Comparison of ENCODE assay signal across 19 cellular contexts in the genomic region with DNA sequence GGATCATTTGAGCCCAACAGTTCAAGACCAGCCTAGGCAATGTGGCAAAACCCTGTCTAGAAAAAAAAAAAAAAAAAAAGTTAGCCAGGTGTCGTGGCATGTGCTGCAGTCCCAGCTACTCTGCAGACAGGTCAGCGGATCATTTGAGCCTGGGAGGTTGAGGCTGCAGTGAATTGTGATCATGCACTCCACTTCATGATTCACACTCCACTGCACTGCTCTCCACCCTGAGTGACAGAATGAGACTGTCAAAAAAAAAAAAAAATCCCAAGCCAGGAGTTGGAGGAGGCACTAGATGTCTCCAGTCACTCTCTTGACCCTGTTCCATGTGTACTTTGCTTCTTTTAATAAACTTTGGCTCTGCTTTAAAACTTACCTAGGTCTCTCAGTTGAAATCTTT. TPM values are rescaled to one million over a fixed set of nuclear protein-coding genes. Genes with fewer than 3 reads are reported as not detected.
A peak's percentile ranks its signal among the peaks of the same experiment; 100 is the strongest.
DNase-seq lines count a peak whose midpoint lies in the region; ATAC-seq and TF ChIP-seq lines count a peak whose summit lies in the region.
"Had no signal": no experiment of that assay in that cellular context is flagged by ENCODE, and none has a peak within 500 bp of the region (broad histone marks: within the 10 kb centered on the region; RNA-seq: fewer than 3 reads in every experiment).

No MANE protein-coding gene starts in this region.

- H3K27me3 ChIP-seq in lung (ENCODE audit: control insufficient read depth, insufficient read depth) (no peaks in the 10 kb centered on the region), thyroid gland (no peaks in the 10 kb centered on the region), WERI-Rb-1 (ENCODE audit: insufficient read depth, low read depth, severe bottlenecking) (peaks cover 32% of the 10 kb centered on the region)

- no peak overlapping the region for H3K4me3 Mint-ChIP-seq in type B pancreatic cell
- H3K4me3 Mint-ChIP-seq: CD4-positive, alpha-beta memory T cell; HFFc6 had no signal

- DNase-seq in left colon, result no peak
- DNase-seq in lung (ENCODE audit: low spot score), result no peak
- DNase-seq in thyroid gland, result peak; percentile 84 to 88
- no peak for DNase-seq in type B pancreatic cell (ENCODE audit: extremely low spot score, unreplicated experiment)
- DNase-seq in WERI-Rb-1, result no peak
- DNase-seq: C1 segment of cervical spinal cord; Calu3; CD4-positive, alpha-beta memory T cell; COR-L47; DMS79; EL; GDM1; GOT3; HFFc6 had no signal

- TF ChIP-seq POLR2A in thyroid gland (IDR thresholded peaks at IDR 0.05), result no peak

- no peak overlapping the region for H3K4me3 ChIP-seq in lung
- H3K4me3 ChIP-seq in thyroid gland (replicated peaks in 1 of 3), result no peak overlapping the region
- H3K4me3 ChIP-seq in WERI-Rb-1 (ENCODE audit: low read depth, low read length), result no peak overlapping the region
- H3K4me3 ChIP-seq: GM12878, HAP-1 had no signal

- H3K4me1 ChIP-seq in lung (ENCODE audit: control insufficient read depth in 2 of 2, insufficient read depth in 2 of 2, low read length in 2 of 2), result no peaks in the 10 kb centered on the region
- peaks cover 28 to 29% of the 10 kb centered on the region in 2 donors for H3K4me1 ChIP-seq in thyroid gland
- H3K4me1 ChIP-seq: HAP-1 had no signal

- no peak overlapping the region for H3K27ac Mint-ChIP-seq in type B pancreatic cell
- H3K27ac Mint-ChIP-seq: CD4-positive, alpha-beta memory T cell; HFFc6 had no signal

- no peaks in the 10 kb centered on the region for H3K9me3 Mint-ChIP-seq in type B pancreatic cell

- WGBS in lung, 2 donors, result 69 to 86% methylated on average over 2 of the region's 2 CpGs
- WGBS in thyroid gland, 2 donors, result 14 to 27% methylated on average over 2 of the region's 2 CpGs

- TF ChIP-seq CTCF in lung (IDR thresholded peaks at IDR 0.05; ENCODE audit: control extremely low read depth, extremely low read depth) (no peak), thyroid gland (IDR thresholded peaks at IDR 0.05) (no peak), type B pancreatic cell (conservative IDR thresholded peaks at IDR 0.05) (no peak), WERI-Rb-1 (IDR thresholded peaks at IDR 0.05; ENCODE audit: low read depth, low read length) (no peak)

- H3K9me3 ChIP-seq in lung (ENCODE audit: control insufficient read depth in 2 of 2, insufficient read depth in 1 of 2, low read length in 1 of 2) (no peaks in the 10 kb centered on the region), thyroid gland (no peaks in the 10 kb centered on the region), WERI-Rb-1 (ENCODE audit: severe bottlenecking) (no peaks in the 10 kb centered on the region)
- H3K9me3 ChIP-seq: HAP-1 had no signal

- H3K27ac ChIP-seq in lung (ENCODE audit: low read depth in 1 of 2, low read length in 1 of 2) (no peak overlapping the region), thyroid gland (peak overlapping the region; percentile 50 to 81 (median 74)), WERI-Rb-1 (no peak overlapping the region)

- no peaks in the 10 kb centered on the region for H3K27me3 Mint-ChIP-seq in type B pancreatic cell
- H3K27me3 Mint-ChIP-seq: CD4-positive, alpha-beta memory T cell had no signal

- intact Hi-C loops in left colon (cut with DNase I, micrococcal nuclease) (no loop called here), thyroid gland (cut with DNase I) (no loop called here)

- no peaks in the 10 kb centered on the region for H3K4me1 Mint-ChIP-seq in type B pancreatic cell (ENCODE audit: unreplicated experiment)
- H3K4me1 Mint-ChIP-seq: CD4-positive, alpha-beta memory T cell had no signal

- H3K36me3 ChIP-seq in lung (ENCODE audit: control insufficient read depth in 2 of 2, insufficient read depth in 2 of 2, low read length in 2 of 2) (no peaks in the 10 kb centered on the region), thyroid gland (no peaks in the 10 kb centered on the region), WERI-Rb-1 (no peaks in the 10 kb centered on the region)
- H3K36me3 ChIP-seq: HAP-1 had no signal

- ATAC-seq in left colon, result peak; percentile 35
- peak; percentile 58 for ATAC-seq in lung (ENCODE audit: insufficient read depth, low FRiP score)
- ATAC-seq in HG03457 (IDR thresholded peaks at IDR 0.05; ENCODE audit: unreplicated experiment), result no peak
- ATAC-seq: GM12878 had no signal

- H3K36me3 Mint-ChIP-seq in type B pancreatic cell, result no peaks in the 10 kb centered on the region
- H3K36me3 Mint-ChIP-seq: CD4-positive, alpha-beta memory T cell had no signal

RNA-seq across cellular contexts. Expression of a gene that starts 51.0 kb away (rescaled TPM):
- total RNA-seq in left colon, result under 1 TPM; 0.18 to 0.39 TPM
- total RNA-seq in lung, result 1 to 10 TPM in 1 of 2 donors, not detected in 1; 8.1 TPM
- not detected for polyA plus RNA-seq in lung
- under 1 TPM in 2 of 4 donors, not detected in 2; 0.11 to 0.50 TPM for total RNA-seq in thyroid gland
- 3.8 TPM in 2 replicates for total RNA-seq in type B pancreatic cell (ENCODE audit: low replicate concordance)
- total RNA-seq: A172; Calu3; CD4-positive, alpha-beta memory T cell; GM12878; HFFc6 had no signal
- polyA plus RNA-seq: BJ; CD4-positive, alpha-beta memory T cell had no signal

Comparison
In these comparisons a context has a peak if more than half of its experiments do, and no peak if none do; other contexts are left out.
1. DNase-seq: peak in thyroid gland (2 of 2); none in left colon (0 of 2), lung (single experiment), type B pancreatic cell (single experiment) and WERI-Rb-1 (single experiment).
2. H3K27ac ChIP-seq: peak in thyroid gland (3 of 3); none in lung (0 of 2) and WERI-Rb-1 (single experiment).